In the genomic region with DNA sequence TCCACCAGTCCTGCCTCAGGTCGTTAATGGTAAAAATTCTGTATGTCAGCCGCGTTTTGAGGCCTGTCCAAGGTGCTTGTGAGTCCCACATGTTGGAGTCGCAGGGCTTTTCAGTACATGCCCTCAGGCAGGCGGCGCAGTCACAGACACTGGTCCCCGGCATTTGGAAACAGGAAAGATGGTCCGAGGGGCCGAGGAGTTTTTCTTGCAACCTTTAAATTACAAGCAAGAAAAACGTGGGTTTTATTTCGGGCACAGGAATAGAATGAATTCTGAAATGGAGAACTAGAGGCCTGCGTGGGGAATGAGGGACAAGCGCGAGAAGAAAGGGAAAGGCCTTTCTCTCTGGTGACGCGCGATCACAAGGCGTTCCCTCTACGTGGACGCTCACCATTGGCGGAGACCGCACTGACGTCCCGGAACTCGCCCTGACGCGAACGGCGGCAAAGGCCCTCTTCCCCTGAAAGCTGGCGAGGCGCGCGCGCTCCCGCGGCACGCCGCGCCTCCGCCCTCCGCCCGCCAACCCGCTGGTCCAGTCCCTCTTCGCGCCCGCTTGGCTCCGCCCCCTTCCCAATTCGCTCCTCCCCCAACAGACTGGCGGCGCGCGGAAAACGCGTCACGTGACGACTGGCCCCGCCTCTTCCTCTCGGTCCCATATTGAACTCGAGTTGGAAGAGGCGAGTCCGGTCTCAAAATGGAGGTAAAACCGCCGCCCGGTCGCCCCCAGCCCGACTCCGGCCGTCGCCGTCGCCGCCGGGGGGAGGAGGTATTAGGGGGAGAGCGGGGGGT, we compare ENCODE assay signal across 8 cellular contexts. TPM values are rescaled to one million over a fixed set of nuclear protein-coding genes. Genes with fewer than 3 reads are reported as not detected.
A peak's percentile ranks its signal among the peaks of the same experiment; 100 is the strongest.
DNase-seq lines count a peak whose midpoint lies in the region; ATAC-seq and TF ChIP-seq lines count a peak whose summit lies in the region.

HNRNPA3 (plus strand) TSS at position 689 of the 789 bp plus-strand sequence; CDS start at position 695, 6 bp downstream.

- H3K4me3 Mint-ChIP-seq in activated naive CD4-positive, alpha-beta T cell treated with anti-CD3 and anti-CD28 coated beads, Interleukin-2, amount 50 U/mL, for 24 hours = peak within 1 kb of the TSS; percentile 94

- H3K36me3 Mint-ChIP-seq in activated naive CD4-positive, alpha-beta T cell treated with anti-CD3 and anti-CD28 coated beads, Interleukin-2, amount 50 U/mL, for 24 hours = peaks cover 25% of the 10 kb centered on the region

- DNase-seq in GM10248 (ENCODE audit: extremely low spot score) (peak; percentile 99), NCI-H1092 (lab: John Stamatoyannopoulos, UW) (peak; percentile 95), globus pallidus (ENCODE audit: low spot score) (peak; percentile 99), nucleus accumbens (lab: John Stamatoyannopoulos, UW) (peak; percentile 93 to 100 (median 99)), suprapubic skin (ENCODE audit: low spot score in 2 of 2) (peak; percentile 99)

- no peaks in the 10 kb centered on the region for H3K27me3 ChIP-seq in suprapubic skin

- H3K9me3 Mint-ChIP-seq in activated naive CD4-positive, alpha-beta T cell treated with anti-CD3 and anti-CD28 coated beads, Interleukin-2, amount 50 U/mL, for 24 hours = no peaks in the 10 kb centered on the region

- ATAC-seq in HG02588 (IDR thresholded peaks at IDR 0.05; ENCODE audit: unreplicated experiment) = peak; percentile 88
- peak; percentile 92 for ATAC-seq in SK-N-SH treated with all-trans-retinoic acid at 6 μM for 48 hours

- TF ChIP-seq CTCF in GM10248 (IDR thresholded peaks at IDR 0.05; ENCODE audit: control extremely low read depth, extremely low read depth, low read depth, missing control alignments) = no peak
- peak in 1 of 2 donors; percentile 32 for TF ChIP-seq CTCF in suprapubic skin (IDR thresholded peaks at IDR 0.05)

- under 1% methylated on average over 74 of the region's 74 CpGs for WGBS in suprapubic skin

- peak within 1 kb of the TSS; percentile 98 for H3K27ac Mint-ChIP-seq in activated naive CD4-positive, alpha-beta T cell treated with anti-CD3 and anti-CD28 coated beads, Interleukin-2, amount 50 U/mL, for 24 hours

- H3K4me1 Mint-ChIP-seq in activated naive CD4-positive, alpha-beta T cell treated with anti-CD3 and anti-CD28 coated beads, Interleukin-2, amount 50 U/mL, for 24 hours = peaks cover 45% of the 10 kb centered on the region

- peak within 1 kb of the TSS; percentile 93 for H3K4me3 ChIP-seq in suprapubic skin

- no peaks in the 10 kb centered on the region for H3K9me3 ChIP-seq in suprapubic skin

- peak within 1 kb of the TSS; percentile 99 for H3K27ac ChIP-seq in suprapubic skin

- TF ChIP-seq EP300 in suprapubic skin (IDR thresholded peaks at IDR 0.05) = no peak

- POLR2A ChIA-PET in GM10248 (lab: Yijun Ruan, JAX) = interaction anchor here (0.9 to 1.5 kb wide), 4 partner anchors 14 to 52 kb away, joined by 3 to 7 read pairs (median 4); partner anchors contain the start of gene NFE2L2

- peaks cover 21% of the 10 kb centered on the region for H3K36me3 ChIP-seq in suprapubic skin

- TF ChIP-seq POLR2A in suprapubic skin (IDR thresholded peaks at IDR 0.05) = peak; percentile 87 to 92

- CTCF ChIA-PET in GM10248 (lab: Yijun Ruan, JAX) = interaction anchor here (0.7 to 1.7 kb wide), 4 partner anchors 10 to 52 kb away, joined by 3 to 7 read pairs (median 4); partner anchors contain the start of gene NFE2L2

- H3K27me3 Mint-ChIP-seq in activated naive CD4-positive, alpha-beta T cell treated with anti-CD3 and anti-CD28 coated beads, Interleukin-2, amount 50 U/mL, for 24 hours = no peaks in the 10 kb centered on the region

- H3K4me1 ChIP-seq in suprapubic skin = peaks cover 48% of the 10 kb centered on the region

TF ChIP-seq in SK-N-SH treated with all-trans-retinoic acid at 6 μM for 48 hours, 23 proteins besides CTCF, POLR2A, EP300 and RAD21:
- TF ChIP-seq TCF4 (CRISPR knock-in tag; IDR thresholded peaks at IDR 0.05; ENCODE audit: borderline replicate concordance) (peak; percentile 30; the same call in 1 of the 2 replicates), ZFP3 (CRISPR knock-in tag; IDR thresholded peaks at IDR 0.05) (0 out of 2 replicates have a peak, but pooled peaks have one; percentile 22), ZNF8 (CRISPR knock-in tag; IDR thresholded peaks at IDR 0.05) (no peak), ARNTL (CRISPR knock-in tag; IDR thresholded peaks at IDR 0.05; ENCODE audit: borderline replicate concordance, low read depth) (no peak), RARB (CRISPR knock-in tag; IDR thresholded peaks at IDR 0.05) (no peak; the same call in 1 of the 2 replicates), ISL1 (CRISPR knock-in tag; IDR thresholded peaks at IDR 0.05) (no peak), GLIS3 (CRISPR knock-in tag; IDR thresholded peaks at IDR 0.05) (no peak), ZNF70 (CRISPR knock-in tag; IDR thresholded peaks at IDR 0.05) (no peak), BACH2 (CRISPR knock-in tag; IDR thresholded peaks at IDR 0.05; ENCODE audit: borderline replicate concordance) (no peak), CSDC2 (CRISPR knock-in tag; IDR thresholded peaks at IDR 0.05) (no peak), TSHZ2 (CRISPR knock-in tag; IDR thresholded peaks at IDR 0.05) (no peak)
- TF ChIP-seq, protein P1, sequence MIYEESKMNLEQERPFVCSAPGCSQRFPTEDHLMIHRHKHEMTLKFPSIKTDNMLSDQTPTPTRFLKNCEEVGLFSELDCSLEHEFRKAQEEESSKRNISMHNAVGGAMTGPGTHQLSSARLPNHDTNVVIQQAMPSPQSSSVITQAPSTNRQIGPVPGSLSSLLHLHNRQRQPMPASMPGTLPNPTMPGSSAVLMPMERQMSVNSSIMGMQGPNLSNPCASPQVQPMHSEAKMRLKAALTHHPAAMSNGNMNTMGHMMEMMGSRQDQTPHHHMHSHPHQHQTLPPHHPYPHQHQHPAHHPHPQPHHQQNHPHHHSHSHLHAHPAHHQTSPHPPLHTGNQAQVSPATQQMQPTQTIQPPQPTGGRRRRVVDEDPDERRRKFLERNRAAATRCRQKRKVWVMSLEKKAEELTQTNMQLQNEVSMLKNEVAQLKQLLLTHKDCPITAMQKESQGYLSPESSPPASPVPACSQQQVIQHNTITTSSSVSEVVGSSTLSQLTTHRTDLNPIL (CRISPR knock-in tag; IDR thresholded peaks at IDR 0.05; ENCODE audit: low read depth) = no peak
- TF ChIP-seq, protein P2, sequence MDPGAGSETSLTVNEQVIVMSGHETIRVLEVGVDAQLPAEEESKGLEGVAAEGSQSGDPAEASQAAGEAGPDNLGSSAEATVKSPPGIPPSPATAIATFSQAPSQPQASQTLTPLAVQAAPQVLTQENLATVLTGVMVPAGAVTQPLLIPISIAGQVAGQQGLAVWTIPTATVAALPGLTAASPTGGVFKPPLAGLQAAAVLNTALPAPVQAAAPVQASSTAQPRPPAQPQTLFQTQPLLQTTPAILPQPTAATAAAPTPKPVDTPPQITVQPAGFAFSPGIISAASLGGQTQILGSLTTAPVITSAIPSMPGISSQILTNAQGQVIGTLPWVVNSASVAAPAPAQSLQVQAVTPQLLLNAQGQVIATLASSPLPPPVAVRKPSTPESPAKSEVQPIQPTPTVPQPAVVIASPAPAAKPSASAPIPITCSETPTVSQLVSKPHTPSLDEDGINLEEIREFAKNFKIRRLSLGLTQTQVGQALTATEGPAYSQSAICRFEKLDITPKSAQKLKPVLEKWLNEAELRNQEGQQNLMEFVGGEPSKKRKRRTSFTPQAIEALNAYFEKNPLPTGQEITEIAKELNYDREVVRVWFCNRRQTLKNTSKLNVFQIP (CRISPR knock-in tag; IDR thresholded peaks at IDR 0.05; ENCODE audit: borderline replicate concordance, low read depth) = 0 out of 2 replicates have a peak, but pooled peaks have one; percentile 63
- TF ChIP-seq, protein P3, sequence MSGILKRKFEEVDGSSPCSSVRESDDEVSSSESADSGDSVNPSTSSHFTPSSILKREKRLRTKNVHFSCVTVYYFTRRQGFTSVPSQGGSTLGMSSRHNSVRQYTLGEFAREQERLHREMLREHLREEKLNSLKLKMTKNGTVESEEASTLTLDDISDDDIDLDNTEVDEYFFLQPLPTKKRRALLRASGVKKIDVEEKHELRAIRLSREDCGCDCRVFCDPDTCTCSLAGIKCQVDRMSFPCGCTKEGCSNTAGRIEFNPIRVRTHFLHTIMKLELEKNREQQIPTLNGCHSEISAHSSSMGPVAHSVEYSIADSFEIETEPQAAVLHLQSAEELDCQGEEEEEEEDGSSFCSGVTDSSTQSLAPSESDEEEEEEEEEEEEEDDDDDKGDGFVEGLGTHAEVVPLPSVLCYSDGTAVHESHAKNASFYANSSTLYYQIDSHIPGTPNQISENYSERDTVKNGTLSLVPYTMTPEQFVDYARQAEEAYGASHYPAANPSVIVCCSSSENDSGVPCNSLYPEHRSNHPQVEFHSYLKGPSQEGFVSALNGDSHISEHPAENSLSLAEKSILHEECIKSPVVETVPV (CRISPR knock-in tag; IDR thresholded peaks at IDR 0.05) = peak; percentile 56; the same call in 1 of the 2 replicates

RNA-seq across cellular contexts. Expression of gene HNRNPA3, which starts in this region (rescaled TPM):
- 10 to 100 TPM; 37.8 to 99.9 (median 43.8) TPM for total RNA-seq in suprapubic skin

Comparison
In these comparisons a context has a peak if more than half of its experiments do, and no peak if none do; other contexts are left out.
1. Peak in every context shown above with its lines: DNase-seq, ATAC-seq, H3K4me3 ChIP-seq and H3K27ac ChIP-seq.